ENCODE assay signal across 8 cellular contexts in genomic region chr12:122895757-122896636, GRCh38. TPM values are rescaled to one million over a fixed set of nuclear protein-coding genes. Genes with fewer than 3 reads are reported as not detected.
DNase-seq lines count a peak whose midpoint lies in the region; ATAC-seq and TF ChIP-seq lines count a peak whose summit lies in the region.

TSS of gene VPS37B (minus strand) at chr12:122896124. CDS start at chr12:122896062, 62 bp downstream.

- no peak for TF ChIP-seq CTCF in lung (IDR thresholded peaks at IDR 0.05; ENCODE audit: control extremely low read depth, extremely low read depth)

- H3K4me3 ChIP-seq in ectodermal cell (ENCODE audit: insufficient read depth, low read depth, low read length) (peak within 1 kb of the TSS; percentile 59), lung (peak within 1 kb of the TSS; percentile 89)

- H3K9me3 ChIP-seq in ectodermal cell (ENCODE audit: control insufficient read depth, low read length): no peaks in the 10 kb centered on the region
- no peaks in the 10 kb centered on the region for H3K9me3 ChIP-seq in lung (ENCODE audit: control insufficient read depth in 2 of 2, insufficient read depth in 1 of 2, low read length in 1 of 2)

- H3K36me3 ChIP-seq in ectodermal cell (ENCODE audit: control insufficient read depth, insufficient read depth, low read length): no peaks in the 10 kb centered on the region
- H3K36me3 ChIP-seq in lung (ENCODE audit: control insufficient read depth in 2 of 2, insufficient read depth in 2 of 2, low read length in 2 of 2): no peaks in the 10 kb centered on the region

- H3K4me1 ChIP-seq in ectodermal cell (ENCODE audit: control insufficient read depth, insufficient read depth, low read length): peaks cover 12% of the 10 kb centered on the region
- H3K4me1 ChIP-seq in lung (ENCODE audit: control insufficient read depth in 2 of 2, insufficient read depth in 2 of 2, low read length in 2 of 2): peaks cover 5 to 20% of the 10 kb centered on the region in 2 donors

- in situ Hi-C loops in G401 (cut with HindIII; ENCODE audit: low sequenced_read_pairs): no loop called here

- ATAC-seq in HG02678 (IDR thresholded peaks at IDR 0.05; ENCODE audit: unreplicated experiment): peak; percentile 63
- ATAC-seq in lung (ENCODE audit: insufficient read depth, low FRiP score): peak; percentile 70

- DNase-seq in G401 (ENCODE audit: low spot score) (peak; percentile 72), NCI-H510A (lab: John Stamatoyannopoulos, UW) (peak; percentile 90), lung (ENCODE audit: low spot score) (peak; percentile 82), GM19240 (ENCODE audit: insufficient read length, low spot score) (no peak)
- peak; percentile 76 to 82 for DNase-seq in activated CD8-positive, alpha-beta memory T cell treated with anti-CD3 and anti-CD28 coated beads for 1 hour (ENCODE audit: extremely low read depth in 1 of 2, low read depth in 1 of 2)
- peak; percentile 55 to 82 (median 71) for DNase-seq in stimulated activated CD4-positive, alpha-beta T cell treated with anti-CD3 and anti-CD28 coated beads, TNF-alpha, amount 100 ng/mL, for 1 hour (ENCODE audit: low read depth in 3 of 3, low spot score in 1 of 3)

- 18% methylated on average over 78 of the region's 78 CpGs for WGBS in ectodermal cell, 2 experiments
- WGBS in lung, 2 donors: 6 to 7% methylated on average over 70 to 78 of the region's 78 CpGs

- peaks cover 48% of the 10 kb centered on the region for H3K27me3 ChIP-seq in ectodermal cell (ENCODE audit: control insufficient read depth, insufficient read depth, low read length, poor library complexity, severe bottlenecking)
- H3K27me3 ChIP-seq in lung (ENCODE audit: control insufficient read depth, insufficient read depth): no peaks in the 10 kb centered on the region

- H3K27ac ChIP-seq in ectodermal cell (ENCODE audit: insufficient read depth, low read depth, low read length, poor library complexity, severe bottlenecking) (no peak within 1 kb of the TSS), lung (ENCODE audit: low read depth in 1 of 2, low read length in 1 of 2) (peak within 1 kb of the TSS; percentile 92 to 99)

RNA-seq across cellular contexts. Expression of gene VPS37B, which starts in this region (rescaled TPM):
- 38.3 and 53.4 TPM in 2 replicates for total RNA-seq in G401 (2014; rRNA removed; shearing (Covaris generic))
- polyA plus RNA-seq in ectodermal cell (2013, experiment 1 of 4): 26.1 TPM
- polyA plus RNA-seq in ectodermal cell (2013, experiment 2 of 4): 28.8 TPM
- polyA plus RNA-seq in ectodermal cell (2013, experiment 3 of 4): 21.4 TPM
- polyA plus RNA-seq in ectodermal cell (2013, experiment 4 of 4): 22.9 TPM
- 10 to 100 TPM; 43.1 to 44.1 TPM for total RNA-seq in lung
- polyA plus RNA-seq in lung: 10 to 100 TPM; 31.0 to 41.5 TPM
